ENCODE assay signal across 8 cellular contexts in the genomic region with DNA sequence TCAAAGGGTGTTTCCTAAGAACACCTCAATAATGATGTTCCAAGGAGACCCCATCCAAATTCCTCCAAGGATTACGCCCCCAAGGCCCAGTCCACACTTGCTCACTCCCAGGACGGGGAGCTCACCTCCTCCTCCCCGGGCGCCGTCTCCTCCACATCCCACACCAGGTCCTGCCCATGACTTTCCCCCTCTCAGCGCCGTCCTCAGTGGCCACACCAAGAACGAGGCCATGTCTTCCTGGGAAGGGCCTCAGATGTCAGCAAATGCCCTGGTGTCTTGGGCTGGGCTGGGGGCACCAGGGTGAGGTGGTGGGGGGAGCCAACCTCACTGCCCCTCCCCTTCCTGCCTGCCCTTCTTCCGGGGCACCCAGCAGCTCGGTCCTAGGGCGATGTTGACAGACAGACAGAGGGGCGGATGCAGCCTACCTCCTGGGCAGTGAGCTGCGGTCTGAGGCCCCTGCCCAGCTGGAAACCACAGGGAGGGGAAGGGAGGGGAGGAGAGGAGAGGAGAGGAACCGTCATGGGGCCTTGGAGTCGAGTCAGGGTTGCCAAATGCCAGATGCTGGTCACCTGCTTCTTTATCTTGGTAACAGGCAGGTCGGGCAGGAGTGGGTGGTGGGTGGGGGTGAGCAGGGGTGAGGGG. TPM values are rescaled to one million over a fixed set of nuclear protein-coding genes. Genes with fewer than 3 reads are reported as not detected.
DNase-seq lines count a peak whose midpoint lies in the region; ATAC-seq, FAIRE-seq and TF ChIP-seq lines count a peak whose summit lies in the region.

TSS of gene C11orf21 (minus strand) at position 288 of the 642 bp plus-strand sequence. CDS start at position 178, 110 bp downstream.
A gene with protein sequence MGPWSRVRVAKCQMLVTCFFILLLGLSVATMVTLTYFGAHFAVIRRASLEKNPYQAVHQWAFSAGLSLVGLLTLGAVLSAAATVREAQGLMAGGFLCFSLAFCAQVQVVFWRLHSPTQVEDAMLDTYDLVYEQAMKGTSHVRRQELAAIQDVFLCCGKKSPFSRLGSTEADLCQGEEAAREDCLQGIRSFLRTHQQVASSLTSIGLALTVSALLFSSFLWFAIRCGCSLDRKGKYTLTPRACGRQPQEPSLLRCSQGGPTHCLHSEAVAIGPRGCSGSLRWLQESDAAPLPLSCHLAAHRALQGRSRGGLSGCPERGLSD (plus strand): TSS at position 383 of the 642 bp plus-strand sequence. CDS start 137 bp downstream, at position 520.

- H3K9me3 Mint-ChIP-seq in activated naive CD4-positive, alpha-beta T cell treated with anti-CD3 and anti-CD28 coated beads, Interleukin-2, amount 50 U/mL, for 72 hours: no peaks in the 10 kb centered on the region
- H3K9me3 Mint-ChIP-seq in Calu3 (ENCODE audit: low read depth, unreplicated experiment) (no peaks in the 10 kb centered on the region), chondrocyte (ENCODE audit: low read depth) (no peaks in the 10 kb centered on the region), GM23338 (no peaks in the 10 kb centered on the region)

- DNase-seq in GM19239 (ENCODE audit: insufficient read length, low spot score): peak; percentile 71
- DNase-seq in Peyer's patch: peak; percentile 48 to 82 (median 81)
- DNase-seq in activated naive CD4-positive, alpha-beta T cell treated with anti-CD3 and anti-CD28 coated beads, Interleukin-2, amount 50 U/mL, for 72 hours (ENCODE audit: low spot score in 2 of 2): peak; percentile 54 to 90
- DNase-seq in medulla oblongata (ENCODE audit: extremely low spot score): peak; percentile 73
- DNase-seq in upper lobe of right lung: peak; percentile 81
- DNase-seq in Calu3: no peak
- no peak for DNase-seq in chondrocyte (ENCODE audit: low spot score)
- DNase-seq in GM23338 (ENCODE audit: low spot score): no peak

- no peaks in the 10 kb centered on the region for H4K20me1 ChIP-seq in GM23338 (replicated peaks; ENCODE audit: insufficient read depth)

- intact Hi-C loops in upper lobe of right lung (cut with DNase I) (loop anchor here (5.0 kb wide), 2 partner anchors 104 to 121 kb away; no protein-coding TSS in a partner anchor), Calu3 (cut with micrococcal nuclease; ENCODE audit: unreplicated experiment) (no loop called here)

- H3K4me2 ChIP-seq in GM23338: no peak within 1 kb of the TSS

- no peaks in the 10 kb centered on the region for H3K9me2 ChIP-seq in GM23338 (ENCODE audit: insufficient read depth)

- H3K27me3 Mint-ChIP-seq in Calu3 (ENCODE audit: unreplicated experiment): peaks cover 34% of the 10 kb centered on the region
- H3K27me3 Mint-ChIP-seq in chondrocyte (ENCODE audit: low read depth): peaks cover 6% of the 10 kb centered on the region
- peaks cover 6% of the 10 kb centered on the region for H3K27me3 Mint-ChIP-seq in GM23338 (ENCODE audit: insufficient read depth, low read depth, poor library complexity)

- H3K36me3 ChIP-seq in Peyer's patch: no peaks in the 10 kb centered on the region
- H3K36me3 ChIP-seq in upper lobe of right lung: no peaks in the 10 kb centered on the region
- no peaks in the 10 kb centered on the region for H3K36me3 ChIP-seq in GM23338 (ENCODE audit: insufficient read depth)

- H3K9me3 ChIP-seq in Peyer's patch: no peaks in the 10 kb centered on the region
- H3K9me3 ChIP-seq in upper lobe of right lung: no peaks in the 10 kb centered on the region

- H3K4me3 ChIP-seq in Peyer's patch (peak within 1 kb of the TSS; percentile 1 to 41 (median 23)), upper lobe of right lung (peak within 1 kb of the TSS; percentile 31), GM23338 (no peak within 1 kb of the TSS)

- no peak within 1 kb of the TSS for H2AFZ ChIP-seq in GM23338

- H3K4me1 Mint-ChIP-seq in Calu3 (ENCODE audit: low read depth, unreplicated experiment) (no peaks in the 10 kb centered on the region), chondrocyte (ENCODE audit: low read depth) (peaks cover 13% of the 10 kb centered on the region), GM23338 (peaks cover 6% of the 10 kb centered on the region)

- H3K4me3 Mint-ChIP-seq in Calu3 (ENCODE audit: low read depth, unreplicated experiment): no peak within 1 kb of the TSS
- H3K4me3 Mint-ChIP-seq in chondrocyte (ENCODE audit: unreplicated experiment): no peak within 1 kb of the TSS
- H3K4me3 Mint-ChIP-seq in GM23338: no peak within 1 kb of the TSS

- no peak for TF ChIP-seq CTCF in Peyer's patch (IDR thresholded peaks at IDR 0.05)
- no peak for TF ChIP-seq CTCF in upper lobe of right lung (IDR thresholded peaks at IDR 0.05)
- no peak for TF ChIP-seq CTCF in Calu3 (IDR thresholded peaks at IDR 0.05; ENCODE audit: unreplicated experiment)
- no peak for TF ChIP-seq CTCF in chondrocyte (IDR thresholded peaks at IDR 0.05)
- TF ChIP-seq CTCF in GM23338 (conservative IDR thresholded peaks at IDR 0.05; ENCODE audit: low read depth in 2 of 2): no peak

- H3K4me1 ChIP-seq in Peyer's patch (peaks cover 0 to 40% (median 19%) of the 10 kb centered on the region in 4 donors), upper lobe of right lung (peaks cover 31% of the 10 kb centered on the region), GM23338 (ENCODE audit: insufficient read depth) (no peaks in the 10 kb centered on the region)

- H3K36me3 Mint-ChIP-seq in activated naive CD4-positive, alpha-beta T cell treated with anti-CD3 and anti-CD28 coated beads, Interleukin-2, amount 50 U/mL, for 72 hours: no peaks in the 10 kb centered on the region
- H3K36me3 Mint-ChIP-seq in Calu3 (ENCODE audit: insufficient read depth, unreplicated experiment) (no peaks in the 10 kb centered on the region), chondrocyte (ENCODE audit: low read depth) (no peaks in the 10 kb centered on the region), GM23338 (ENCODE audit: low read depth) (no peaks in the 10 kb centered on the region)

- no TSS peak for BruUV-seq in Calu3 (replicated peaks; lab: Mats Ljungman, UMichigan)

- CTCF ChIA-PET in Calu3 (lab: Charles Lee): interaction anchor here (0.6 to 1.3 kb wide), 5 partner anchors 78 to 279 kb away, joined by 3 to 12 read pairs (median 5); no protein-coding TSS in a partner anchor

- H3F3A ChIP-seq in GM23338 (replicated peaks; ENCODE audit: low read depth): no peaks in the 10 kb centered on the region

- H3K27me3 ChIP-seq in Peyer's patch (no peaks in the 10 kb centered on the region), upper lobe of right lung (no peaks in the 10 kb centered on the region), GM23338 (ENCODE audit: insufficient read depth) (no peaks in the 10 kb centered on the region)

- peak; percentile 69 to 84 for ATAC-seq in activated naive CD4-positive, alpha-beta T cell treated with anti-CD3 and anti-CD28 coated beads, Interleukin-2, amount 50 U/mL, for 72 hours
- peak; percentile 69 for ATAC-seq in upper lobe of right lung
- no peak for ATAC-seq in GM23338

- no peak for TF ChIP-seq POLR2A in Peyer's patch (IDR thresholded peaks at IDR 0.05)

- peak within 1 kb of the TSS; percentile 77 to 87 for H3K27ac Mint-ChIP-seq in activated naive CD4-positive, alpha-beta T cell treated with anti-CD3 and anti-CD28 coated beads, Interleukin-2, amount 50 U/mL, for 72 hours
- H3K27ac Mint-ChIP-seq in Calu3 (ENCODE audit: unreplicated experiment) (no peak within 1 kb of the TSS), chondrocyte (ENCODE audit: unreplicated experiment) (no peak within 1 kb of the TSS), GM23338 (no peak within 1 kb of the TSS)

- FAIRE-seq in GM19239 (lab: Jason Lieb, UNC): peak; percentile 44

- H3K27ac ChIP-seq in Peyer's patch (peak within 1 kb of the TSS; percentile 30 to 79 (median 62)), upper lobe of right lung (peak within 1 kb of the TSS; percentile 66), GM23338 (ENCODE audit: low read depth) (no peak within 1 kb of the TSS)

- no peaks in the 10 kb centered on the region for H3K79me2 ChIP-seq in GM23338 (replicated peaks; ENCODE audit: insufficient read depth)

TF ChIP-seq in GM23338, 12 proteins besides CTCF, POLR2A, EP300 and RAD21 (continues in another document):
- TF ChIP-seq EZH2phosphoT487 (IDR thresholded peaks at IDR 0.05; ENCODE audit: unreplicated experiment): no peak
- TF ChIP-seq STAT1 (IDR thresholded peaks at IDR 0.05; ENCODE audit: unreplicated experiment): no peak
- TF ChIP-seq JUNB (IDR thresholded peaks at IDR 0.05; ENCODE audit: unreplicated experiment): no peak
- TF ChIP-seq, protein P1, sequence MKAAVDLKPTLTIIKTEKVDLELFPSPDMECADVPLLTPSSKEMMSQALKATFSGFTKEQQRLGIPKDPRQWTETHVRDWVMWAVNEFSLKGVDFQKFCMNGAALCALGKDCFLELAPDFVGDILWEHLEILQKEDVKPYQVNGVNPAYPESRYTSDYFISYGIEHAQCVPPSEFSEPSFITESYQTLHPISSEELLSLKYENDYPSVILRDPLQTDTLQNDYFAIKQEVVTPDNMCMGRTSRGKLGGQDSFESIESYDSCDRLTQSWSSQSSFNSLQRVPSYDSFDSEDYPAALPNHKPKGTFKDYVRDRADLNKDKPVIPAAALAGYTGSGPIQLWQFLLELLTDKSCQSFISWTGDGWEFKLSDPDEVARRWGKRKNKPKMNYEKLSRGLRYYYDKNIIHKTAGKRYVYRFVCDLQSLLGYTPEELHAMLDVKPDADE (IDR thresholded peaks at IDR 0.05): no peak
- no peak for TF ChIP-seq ZNF331 (CRISPR knock-in tag; IDR thresholded peaks at IDR 0.05; ENCODE audit: low read depth)
- TF ChIP-seq ZNF114 (CRISPR knock-in tag; IDR thresholded peaks at IDR 0.05): no peak
- no peak for TF ChIP-seq CREB1 (CRISPR knock-in tag; IDR thresholded peaks at IDR 0.05; ENCODE audit: low read depth)

RNA-seq across cellular contexts. Expression of gene C11orf21, which starts in this region (rescaled TPM):
- 1 to 10 TPM in 3 of 4 donors, not detected in 1; 1.1 to 9.9 (median 1.3) TPM for total RNA-seq in Peyer's patch
- 10 to 100 TPM in 1 of 2 donors, 1 to 10 TPM in 1; 7.8 to 10.2 TPM for total RNA-seq in activated naive CD4-positive, alpha-beta T cell treated with anti-CD3 and anti-CD28 coated beads, Interleukin-2, amount 50 U/mL, for 72 hours
- 6.5 TPM for total RNA-seq in upper lobe of right lung
- total RNA-seq in Calu3 (2022): not detected in 2 replicates
- not detected in 3 replicates for total RNA-seq in chondrocyte
- not detected in 2 replicates for total RNA-seq in GM23338 (2014; rRNA removed; shearing (Covaris generic))
- polyA plus RNA-seq in GM23338 (2016; fragmentation: Nextera tagmentation; extraction: Ambion mirVana): not detected in 2 replicates

RNA-seq across cellular contexts. Expression of the second gene that starts in this region (rescaled TPM):
- total RNA-seq in Peyer's patch (1 to 10 TPM in 2 of 4 donors, not detected in 2; 1.6 to 1.7 TPM), upper lobe of right lung (12.2 TPM), Calu3 (2022) (not detected in 2 replicates), chondrocyte (not detected in 3 replicates)
- total RNA-seq in activated naive CD4-positive, alpha-beta T cell treated with anti-CD3 and anti-CD28 coated beads, Interleukin-2, amount 50 U/mL, for 72 hours: 1 to 10 TPM; 5.6 to 7.6 TPM
- not detected in 2 replicates for total RNA-seq in GM23338 (2014; rRNA removed; shearing (Covaris generic))
- polyA plus RNA-seq in GM23338 (2016; fragmentation: Nextera tagmentation; extraction: Ambion mirVana): not detected in 2 replicates

Comparison
In these comparisons a context has a peak if more than half of its experiments do, and no peak if none do; other contexts are left out.
1. DNase-seq: peak in GM19239 (single experiment), Peyer's patch (3 of 3), activated naive CD4-positive, alpha-beta T cell treated with anti-CD3 and anti-CD28 coated beads, Interleukin-2, amount 50 U/mL, for 72 hours (2 of 2), medulla oblongata (single experiment) and upper lobe of right lung (single experiment); none in Calu3 (single experiment), chondrocyte (single experiment) and GM23338 (single experiment).
2. H3K27ac Mint-ChIP-seq: peak in activated naive CD4-positive, alpha-beta T cell treated with anti-CD3 and anti-CD28 coated beads, Interleukin-2, amount 50 U/mL, for 72 hours (2 of 2); none in Calu3 (single experiment), chondrocyte (single experiment) and GM23338 (single experiment).